In the genomic region with DNA sequence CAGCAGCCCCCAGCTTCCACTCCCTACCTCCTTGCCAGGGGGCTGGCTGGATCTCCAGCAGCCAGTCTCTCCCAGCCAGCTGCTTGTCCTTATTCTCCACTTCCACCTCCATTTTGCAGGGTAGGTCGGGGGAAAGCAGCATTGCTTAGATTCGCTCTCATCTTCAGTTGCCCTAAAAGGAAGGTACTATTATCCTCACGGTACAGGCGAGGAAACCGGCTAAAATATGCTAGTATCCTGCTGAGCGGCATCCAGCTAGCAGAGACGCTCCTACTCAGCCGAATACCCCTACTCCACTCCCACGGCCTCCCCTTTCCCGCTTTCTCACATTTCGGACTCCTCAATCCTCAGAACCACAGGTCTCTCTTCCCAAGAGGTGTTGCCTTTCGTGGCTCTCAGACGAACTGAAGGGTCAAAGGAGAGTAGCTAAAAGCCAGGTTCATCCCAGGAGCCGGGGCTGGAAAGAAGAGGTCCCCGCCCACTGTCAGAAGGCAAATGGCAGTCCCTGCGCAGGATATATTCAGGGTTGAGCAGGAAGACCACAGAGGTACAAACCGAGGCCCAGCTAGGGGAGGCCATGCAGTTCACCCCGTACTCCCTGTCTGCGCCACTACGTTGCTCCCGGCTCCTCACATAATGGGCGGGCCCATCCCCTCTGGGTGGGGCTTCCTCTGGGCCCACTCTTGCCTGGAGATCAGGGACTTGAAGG, we compare ENCODE assay signal across 9 cellular contexts. TPM values are rescaled to one million over a fixed set of nuclear protein-coding genes. Genes with fewer than 3 reads are reported as not detected.
A peak's percentile ranks its signal among the peaks of the same experiment; 100 is the strongest.
DNase-seq lines count a peak whose midpoint lies in the region; ATAC-seq, FAIRE-seq and TF ChIP-seq lines count a peak whose summit lies in the region.
"Had no signal": no experiment of that assay in that cellular context is flagged by ENCODE, and none has a peak within 500 bp of the region (broad histone marks: within the 10 kb centered on the region; RNA-seq: fewer than 3 reads in every experiment).

No MANE protein-coding gene starts in this region.

- no peak overlapping the region for H2BK120ac ChIP-seq in H1 (replicated peaks; ENCODE audit: low read depth, low read length)

- TF ChIP-seq EP300 in H1 (IDR thresholded peaks at IDR 0.05; ENCODE audit: borderline replicate concordance in 1 of 2, low read depth in 2 of 2, low read length in 2 of 2), result no peak

- H4K8ac ChIP-seq in H1 (ENCODE audit: extremely low read depth, insufficient read depth, low read length), result no peak overlapping the region

- no peak overlapping the region for H3K9ac ChIP-seq in H1 (replicated peaks in 1 of 4; ENCODE audit: extremely low read depth in 1 of 4, low read depth in 3 of 4, low read length in 3 of 4)

- no peak for TF ChIP-seq CTCF in H1 (IDR thresholded peaks at IDR 0.05; ENCODE audit: control extremely low read depth in 1 of 3, insufficient read depth in 1 of 3, low read depth in 1 of 3, low read length in 3 of 3)
- no peak for TF ChIP-seq CTCF in esophagus squamous epithelium (IDR thresholded peaks at IDR 0.05)
- no peak for TF ChIP-seq CTCF in upper lobe of right lung (IDR thresholded peaks at IDR 0.05)

- H2BK20ac ChIP-seq in H1 (ENCODE audit: low read length), result peak overlapping the region; percentile 9; the same call in 1 of the 2 replicates

- H3K4ac ChIP-seq in H1 (replicated peaks; ENCODE audit: insufficient read length, low read depth, low read length), result no peak overlapping the region

- no peak overlapping the region for H3K14ac ChIP-seq in H1 (ENCODE audit: insufficient read length)

- H3K9me3 ChIP-seq in H1 (ENCODE audit: insufficient read depth in 2 of 2, low read depth in 1 of 2, low read length in 1 of 2) (no peaks in the 10 kb centered on the region), esophagus squamous epithelium (no peaks in the 10 kb centered on the region), upper lobe of right lung (no peaks in the 10 kb centered on the region)

- CTCF ChIA-PET in activated CD4-positive, alpha-beta T cell treated with anti-CD3 and anti-CD28 coated beads, Interleukin-2, amount 10 ng/mL, durations not matched to agents 7 days and 5 days (lab: Charles Lee), result interaction anchor here (1.0 to 2.0 kb wide), 9 partner anchors 11 to 135 kb away, joined by 3 to 7 read pairs (median 3); no protein-coding TSS in a partner anchor
- CTCF ChIA-PET in H1 (lab: Charles Lee; ENCODE audit: partially characterized antibody), result interaction anchor here (0.6 to 3.1 kb wide), 39 partner anchors 8 to 452 kb away, joined by 3 to 35 read pairs (median 4); no protein-coding TSS in a partner anchor

- no peak for FAIRE-seq in H1 (lab: Jason Lieb, UNC)

- H3K56ac ChIP-seq in H1 (replicated peaks; ENCODE audit: insufficient read length, low read depth, low read length), result no peak overlapping the region

- 0 out of 2 replicates have a peak overlapping the region, but pooled peaks have one; percentile 78 for H2AFZ ChIP-seq in H1 (ENCODE audit: low read length)

- H3K23me2 ChIP-seq in H1 (ENCODE audit: low read depth, low read length), result peaks cover 7% of the 10 kb centered on the region; the same call in 1 of the 2 replicates

- no peak for ATAC-seq in stimulated activated memory B cell treated with anti-CD40 and anti-IgM and Interleukin-4, amounts not matched to agents 10 μg/mL and 1 μg/mL and 100 μg/mL, for 72 hours
- ATAC-seq in GM18505 (IDR thresholded peaks at IDR 0.05; ENCODE audit: unreplicated experiment) (no peak), upper lobe of right lung (no peak)

- H3K27me3 ChIP-seq in H1 (replicated peaks in 1 of 4; ENCODE audit: control insufficient read depth in 3 of 4, extremely low read depth in 1 of 4, insufficient read depth in 3 of 4, low read length in 3 of 4) (peaks cover 1 to 29% (median 22%) of the 10 kb centered on the region in 4 experiments), esophagus squamous epithelium (peaks cover 0 to 59% (median 6%) of the 10 kb centered on the region in 4 donors), upper lobe of right lung (peaks cover 51% of the 10 kb centered on the region)

- no peak for TF ChIP-seq RAD21 in H1 (IDR thresholded peaks at IDR 0.05 in 1 of 2, conservative IDR thresholded peaks at IDR 0.05 in 1 of 2; ENCODE audit: low read depth in 2 of 2, low read length in 2 of 2)

- H3K4me1 ChIP-seq in H1 (replicated peaks in 1 of 4; ENCODE audit: control insufficient read depth in 3 of 4, insufficient read depth in 4 of 4, low read length in 3 of 4) (peaks cover 0 to 14% (median 9%) of the 10 kb centered on the region in 4 experiments; a peak in 6 of 7 replicates), esophagus squamous epithelium (peaks cover 11 to 37% (median 15%) of the 10 kb centered on the region in 3 donors), upper lobe of right lung (no peaks in the 10 kb centered on the region)

- no peak overlapping the region for H2AK5ac ChIP-seq in H1 (ENCODE audit: low read depth, low read length)

- H3K4me1 Mint-ChIP-seq in activated CD4-positive, alpha-beta T cell treated with anti-CD3 and anti-CD28 coated beads, Interleukin-2, amount 10 ng/mL, durations not matched to agents 7 days and 5 days, result peaks cover 8% of the 10 kb centered on the region
- peaks cover 25% of the 10 kb centered on the region for H3K4me1 Mint-ChIP-seq in stimulated activated memory B cell treated with anti-CD40 and anti-IgM and Interleukin-4, amounts not matched to agents 10 μg/mL and 1 μg/mL and 100 μg/mL, for 72 hours

- WGBS in H1 (ENCODE audit: extremely low coverage in 1 of 2, insufficient coverage in 1 of 2, insufficient read length in 1 of 2, insufficient replicate concordance in 2 of 2, low coverage in 1 of 2, low lambda C conversion rate in 2 of 2, missing lambda C conversion rate in 1 of 2), 2 experiments, result 63% methylated on average over 22 of the region's 22 CpGs; no CpG with 5 or more reads in 1 of the 2 experiments
- 65% methylated on average over 13 to 15 of the region's 22 CpGs for WGBS in esophagus squamous epithelium, 2 donors

- H2BK5ac ChIP-seq in H1 (ENCODE audit: low read depth, low read length), result peak overlapping the region; percentile 22; the same call in 1 of the 2 replicates

- no peak for TF ChIP-seq POLR2A in H1 (IDR thresholded peaks at IDR 0.05; ENCODE audit: control extremely low read depth in 1 of 2, low read depth in 2 of 2, low read length in 2 of 2)
- no peak for TF ChIP-seq POLR2A in GM18505 (IDR thresholded peaks at IDR 0.05; ENCODE audit: borderline replicate concordance, extremely low read depth, insufficient read depth, insufficient read length)
- no peak for TF ChIP-seq POLR2A in esophagus squamous epithelium (IDR thresholded peaks at IDR 0.05)

- peaks cover 46% of the 10 kb centered on the region for H3K27me3 Mint-ChIP-seq in activated CD4-positive, alpha-beta T cell treated with anti-CD3 and anti-CD28 coated beads, Interleukin-2, amount 10 ng/mL, durations not matched to agents 7 days and 5 days
- peaks cover 50% of the 10 kb centered on the region for H3K27me3 Mint-ChIP-seq in stimulated activated memory B cell treated with anti-CD40 and anti-IgM and Interleukin-4, amounts not matched to agents 10 μg/mL and 1 μg/mL and 100 μg/mL, for 72 hours

- H4K20me1 ChIP-seq in H1 (replicated peaks in 1 of 2; ENCODE audit: control insufficient read depth in 1 of 2, insufficient read depth in 2 of 2, low read length in 2 of 2), result peaks cover 2 to 7% of the 10 kb centered on the region in 2 experiments

- H3K79me1 ChIP-seq in H1 (ENCODE audit: low read depth, low read length), result no peaks in the 10 kb centered on the region; the same call in 1 of the 2 replicates

- H3K4me3 Mint-ChIP-seq in activated CD4-positive, alpha-beta T cell treated with anti-CD3 and anti-CD28 coated beads, Interleukin-2, amount 10 ng/mL, durations not matched to agents 7 days and 5 days, result peak overlapping the region; percentile 61
- H3K4me3 Mint-ChIP-seq in stimulated activated memory B cell treated with anti-CD40 and anti-IgM and Interleukin-4, amounts not matched to agents 10 μg/mL and 1 μg/mL and 100 μg/mL, for 72 hours, result peak overlapping the region; percentile 52

- intact Hi-C loops in esophagus squamous epithelium (cut with DNase I) (no loop called here), upper lobe of right lung (cut with DNase I) (no loop called here)

- no peaks in the 10 kb centered on the region for H3K79me2 ChIP-seq in H1 (ENCODE audit: control insufficient read depth in 1 of 2, insufficient read depth in 2 of 2, low read length in 2 of 2)

- DNase-seq in activated CD4-positive, alpha-beta T cell treated with anti-CD3 and anti-CD28 coated beads, Interleukin-2, amount 10 ng/mL, durations not matched to agents 7 days and 5 days, result no peak
- no peak for DNase-seq in activated CD4-positive, alpha-beta T cell treated with anti-CD3 and anti-CD28 coated beads, Interleukin-2, amount 50 U/mL, for 4 hours
- peak; percentile 36 for DNase-seq in NCI-H69 (lab: John Stamatoyannopoulos, UW)
- DNase-seq in H1 (ENCODE audit: low read depth in 1 of 2, low spot score in 2 of 2), result peak in 1 of 2 experiments; percentile 51
- no peak for DNase-seq in esophagus squamous epithelium (lab: John Stamatoyannopoulos, UW)
- DNase-seq in upper lobe of right lung, result no peak
- DNase-seq: GF-D8 had no signal

- H3K27ac ChIP-seq in H1 (ENCODE audit: low read depth, low read length), result no peak overlapping the region
- no peak overlapping the region for H3K27ac ChIP-seq in esophagus squamous epithelium
- H3K27ac ChIP-seq in upper lobe of right lung, result no peak overlapping the region

- H4K5ac ChIP-seq in H1 (ENCODE audit: insufficient read length, low read depth, low read length), result no peak overlapping the region

- 0 out of 2 replicates have a peak overlapping the region, but pooled peaks have one; percentile 25 for H2BK15ac ChIP-seq in H1 (ENCODE audit: low read length)

- H4K91ac ChIP-seq in H1 (replicated peaks; ENCODE audit: insufficient read length, low read length), result no peak overlapping the region

- H3K4me3 ChIP-seq in H1 (ENCODE audit: extremely low read depth in 1 of 4, insufficient read depth in 2 of 4, low read depth in 3 of 4, low read length in 4 of 4), result peak overlapping the region in 1 of 4 experiments; percentile 30; a peak in 1 of 8 replicates
- H3K4me3 ChIP-seq in esophagus squamous epithelium, result no peak overlapping the region
- no peak overlapping the region for H3K4me3 ChIP-seq in upper lobe of right lung

- no peak overlapping the region for H3K23ac ChIP-seq in H1 (ENCODE audit: insufficient read length)

- no peaks in the 10 kb centered on the region for H3K9me3 Mint-ChIP-seq in activated CD4-positive, alpha-beta T cell treated with anti-CD3 and anti-CD28 coated beads, Interleukin-2, amount 10 ng/mL, durations not matched to agents 7 days and 5 days
- H3K9me3 Mint-ChIP-seq in stimulated activated memory B cell treated with anti-CD40 and anti-IgM and Interleukin-4, amounts not matched to agents 10 μg/mL and 1 μg/mL and 100 μg/mL, for 72 hours, result no peaks in the 10 kb centered on the region

- H3K18ac ChIP-seq in H1 (ENCODE audit: extremely low read depth, low read length), result no peak overlapping the region; the same call in 1 of the 2 replicates

- H3K27ac Mint-ChIP-seq in activated CD4-positive, alpha-beta T cell treated with anti-CD3 and anti-CD28 coated beads, Interleukin-2, amount 10 ng/mL, durations not matched to agents 7 days and 5 days, result no peak overlapping the region
- no peak overlapping the region for H3K27ac Mint-ChIP-seq in stimulated activated memory B cell treated with anti-CD40 and anti-IgM and Interleukin-4, amounts not matched to agents 10 μg/mL and 1 μg/mL and 100 μg/mL, for 72 hours

- H3K4me2 ChIP-seq in H1 (ENCODE audit: insufficient read depth in 1 of 2, low read depth in 2 of 2, low read length in 2 of 2), result peak overlapping the region; percentile 42 to 58

- no peak overlapping the region for H2BK12ac ChIP-seq in H1 (ENCODE audit: low read depth, low read length)

- H3K36me3 Mint-ChIP-seq in activated CD4-positive, alpha-beta T cell treated with anti-CD3 and anti-CD28 coated beads, Interleukin-2, amount 10 ng/mL, durations not matched to agents 7 days and 5 days (ENCODE audit: low read depth), result no peaks in the 10 kb centered on the region
- no peaks in the 10 kb centered on the region for H3K36me3 Mint-ChIP-seq in stimulated activated memory B cell treated with anti-CD40 and anti-IgM and Interleukin-4, amounts not matched to agents 10 μg/mL and 1 μg/mL and 100 μg/mL, for 72 hours

- POLR2A ChIA-PET in activated CD4-positive, alpha-beta T cell treated with anti-CD3 and anti-CD28 coated beads, Interleukin-2, amount 10 ng/mL, durations not matched to agents 7 days and 5 days (lab: Charles Lee), result interaction anchor here (0.6 kb wide), 1 partner anchor 263 kb away, joined by 4 read pairs; no protein-coding TSS in a partner anchor
- POLR2A ChIA-PET in H1 (lab: Charles Lee; ENCODE audit: partially characterized antibody), result interaction anchor here (1.0 kb wide), 1 partner anchor 100 kb away, joined by 4 read pairs; no protein-coding TSS in a partner anchor

- H3K36me3 ChIP-seq in H1 (ENCODE audit: control insufficient read depth in 2 of 4, insufficient read depth in 4 of 4, low read length in 3 of 4) (no peaks in the 10 kb centered on the region), esophagus squamous epithelium (no peaks in the 10 kb centered on the region), upper lobe of right lung (no peaks in the 10 kb centered on the region)

RNA-seq across cellular contexts. Expression of a gene that starts 1.6 kb away (rescaled TPM):
- 10 to 100 TPM; 34.4 to 35.5 TPM for total RNA-seq in activated CD4-positive, alpha-beta T cell treated with anti-CD3 and anti-CD28 coated beads, Interleukin-2, amount 10 ng/mL, durations not matched to agents 7 days and 5 days
- total RNA-seq in H1 (2021; fragmentation: NEBNext Ultra II Directional; extraction: Animal tissue kit (Norgen Biotek cat#: 25700)), result 53.2 and 60.5 TPM in 2 replicates
- polyA plus RNA-seq in H1 (2011; rRNA removed), result 21.7 and 26.0 TPM in 2 replicates
- polyA plus RNA-seq in H1 (2011; cell fraction: cytosol; rRNA removed), result 34.7 TPM
- 41.3 TPM for polyA plus RNA-seq in H1 (2011; cell fraction: nucleus; rRNA removed)
- 25.5 to 36.8 TPM (median 34.5 TPM) in 4 replicates for polyA plus RNA-seq in H1 (2012, experiment 1 of 2)
- polyA plus RNA-seq in H1 (2012, experiment 2 of 2), result 13.8 TPM
- polyA plus RNA-seq in H1 (2013, experiment 1 of 2), result 20.5 TPM
- polyA plus RNA-seq in H1 (2013, experiment 2 of 2), result 20.5 TPM
- polyA minus RNA-seq in H1 (2011; rRNA and poly(A)+ RNA removed), result 44.4 and 58.7 TPM in 2 replicates
- 33.5 TPM for polyA minus RNA-seq in H1 (2011; cell fraction: cytosol; rRNA and poly(A)+ RNA removed)
- polyA minus RNA-seq in H1 (2011; cell fraction: nucleus; rRNA and poly(A)+ RNA removed), result 37.3 TPM
- total RNA-seq in esophagus squamous epithelium, result 10 to 100 TPM in 3 of 4 donors, 1 to 10 TPM in 1; 9.9 to 23.6 (median 16.1) TPM
- total RNA-seq in upper lobe of right lung, result 13.5 TPM
